In genomic region chr5:135944967-135945560, GRCh38 we compare ENCODE assay signal across 10 cellular contexts. TPM values are rescaled to one million over a fixed set of nuclear protein-coding genes. Genes with fewer than 3 reads are reported as not detected.
DNase-seq lines count a peak whose midpoint lies in the region; ATAC-seq, FAIRE-seq and TF ChIP-seq lines count a peak whose summit lies in the region.
"Had no signal": no experiment of that assay in that cellular context is flagged by ENCODE, and none has a peak within 500 bp of the region (broad histone marks: within the 10 kb centered on the region; RNA-seq: fewer than 3 reads in every experiment).

No MANE protein-coding gene starts in this region.

- TF ChIP-seq CTCF in PC-3 (conservative IDR thresholded peaks at IDR 0.05; ENCODE audit: low read depth, low read length), result peak; percentile 80
- peak; percentile 67 for TF ChIP-seq CTCF in cardiac fibroblast (IDR thresholded peaks at IDR 0.05; ENCODE audit: low read depth, low read length)
- TF ChIP-seq CTCF in keratinocyte (optimal IDR thresholded peaks at IDR 0.05 in 1 of 3, IDR thresholded peaks at IDR 0.05 in 1 of 3, conservative IDR thresholded peaks at IDR 0.05 in 1 of 3; ENCODE audit: extremely low read depth in 1 of 3, insufficient read depth in 2 of 3, low read length in 3 of 3), result peak; percentile 56 to 73 (median 66)
- TF ChIP-seq CTCF in thoracic aorta (IDR thresholded peaks at IDR 0.05), result peak; percentile 73

- DNase-seq in activated T-cell treated with anti-CD3 and anti-CD28 coated beads, Interleukin-2, amount 50 U/mL, for 72 hours, result peak; percentile 13 to 40
- no peak for DNase-seq in activated T-cell treated with anti-CD3 and anti-CD28 coated beads, Interleukin-2, amount 50 U/mL, for 1 hour
- peak; percentile 75 to 88 for DNase-seq in Kasumi-1 (lab: John Stamatoyannopoulos, UW)
- DNase-seq in PC-3, result peak; percentile 80
- DNase-seq in cardiac fibroblast (ENCODE audit: low read depth in 2 of 2), result peak; percentile 94
- peak; percentile 54 for DNase-seq in keratinocyte (ENCODE audit: low read depth, low spot score)
- DNase-seq in thoracic aorta (ENCODE audit: low spot score), result peak; percentile 11

- H3K9me3 ChIP-seq in PC-3 (ENCODE audit: low read length) (no peaks in the 10 kb centered on the region), keratinocyte (ENCODE audit: control insufficient read depth, low read depth, low read length) (no peaks in the 10 kb centered on the region), thoracic aorta (no peaks in the 10 kb centered on the region)

- H3K9me1 ChIP-seq in keratinocyte (ENCODE audit: control insufficient read depth, extremely low read depth, insufficient read depth, low read length), result no peaks in the 10 kb centered on the region

- H3K9ac ChIP-seq in PC-3 (ENCODE audit: low read length), result no peak overlapping the region
- H3K9ac ChIP-seq in keratinocyte (ENCODE audit: control insufficient read depth, extremely low read depth, insufficient read depth, low read length), result no peak overlapping the region

- intact Hi-C loops in PC-3 (cut with micrococcal nuclease), result loop anchor here (1.0 to 2.0 kb wide), 4 partner anchors 117 to 268 kb away; no protein-coding TSS in a partner anchor

- no peak for ATAC-seq in activated T-cell treated with anti-CD3 and anti-CD28 coated beads, Interleukin-2, amount 50 U/mL, for 72 hours (replicated peaks in 1 of 2)
- peak; percentile 46 for ATAC-seq in PC-3
- peak; percentile 65 for ATAC-seq in thoracic aorta (ENCODE audit: insufficient number of reproducible peaks, low FRiP score, low read depth)
- no peak for ATAC-seq in HG02852 (IDR thresholded peaks at IDR 0.05; ENCODE audit: unreplicated experiment)
- ATAC-seq: stimulated activated effector memory CD8-positive, alpha-beta T cell treated with anti-CD3 and anti-CD28 coated beads, Interleukin-12 subunit alpha, Interleukin-12 subunit beta, amount 100 ng/mL, for 72 hours had no signal

- BruUV-seq in PC-3 (replicated peaks; lab: Mats Ljungman, UMichigan), result no TSS peak

- no peaks in the 10 kb centered on the region for H3K36me3 Mint-ChIP-seq in activated T-cell treated with anti-CD3 and anti-CD28 coated beads, Interleukin-2, amount 50 U/mL, for 72 hours (ENCODE audit: insufficient read depth in 2 of 2)
- H3K36me3 Mint-ChIP-seq: stimulated activated effector memory CD8-positive, alpha-beta T cell treated with anti-CD3 and anti-CD28 coated beads, Interleukin-12 subunit alpha, Interleukin-12 subunit beta, amount 100 ng/mL, for 72 hours had no signal

- no peaks in the 10 kb centered on the region for H3K9me3 Mint-ChIP-seq in activated T-cell treated with anti-CD3 and anti-CD28 coated beads, Interleukin-2, amount 50 U/mL, for 72 hours
- H3K9me3 Mint-ChIP-seq: stimulated activated effector memory CD8-positive, alpha-beta T cell treated with anti-CD3 and anti-CD28 coated beads, Interleukin-12 subunit alpha, Interleukin-12 subunit beta, amount 100 ng/mL, for 72 hours had no signal

- H3K4me3 Mint-ChIP-seq in activated T-cell treated with anti-CD3 and anti-CD28 coated beads, Interleukin-2, amount 50 U/mL, for 72 hours, result no peak overlapping the region
- H3K4me3 Mint-ChIP-seq: stimulated activated effector memory CD8-positive, alpha-beta T cell treated with anti-CD3 and anti-CD28 coated beads, Interleukin-12 subunit alpha, Interleukin-12 subunit beta, amount 100 ng/mL, for 72 hours had no signal

- H3K27ac Mint-ChIP-seq in activated T-cell treated with anti-CD3 and anti-CD28 coated beads, Interleukin-2, amount 50 U/mL, for 72 hours, result no peak overlapping the region
- H3K27ac Mint-ChIP-seq: stimulated activated effector memory CD8-positive, alpha-beta T cell treated with anti-CD3 and anti-CD28 coated beads, Interleukin-12 subunit alpha, Interleukin-12 subunit beta, amount 100 ng/mL, for 72 hours had no signal

- POLR2A ChIA-PET in PC-3 (lab: Charles Lee; ENCODE audit: unreplicated experiment), result no interaction called here

- no peaks in the 10 kb centered on the region for H3K9me2 ChIP-seq in PC-3 (replicated peaks; ENCODE audit: low read length)

- no peaks in the 10 kb centered on the region for H3K79me2 ChIP-seq in PC-3 (ENCODE audit: low read length)
- H3K79me2 ChIP-seq in keratinocyte (ENCODE audit: control insufficient read depth, insufficient read depth, low read length), result no peaks in the 10 kb centered on the region

- H3K4me2 ChIP-seq in PC-3 (ENCODE audit: low read length) (no peak overlapping the region), keratinocyte (ENCODE audit: control insufficient read depth, extremely low read depth, insufficient read depth, low read depth, low read length) (no peak overlapping the region)

- no peaks in the 10 kb centered on the region for H3K4me1 ChIP-seq in PC-3 (ENCODE audit: insufficient read depth, low read length)
- H3K4me1 ChIP-seq in keratinocyte (ENCODE audit: control insufficient read depth, extremely low read depth, insufficient read depth, low read length), result no peaks in the 10 kb centered on the region
- H3K4me1 ChIP-seq in thoracic aorta (ENCODE audit: control insufficient read depth in 1 of 2, low read depth in 2 of 2), result no peaks in the 10 kb centered on the region

- H2AFZ ChIP-seq in PC-3 (ENCODE audit: low read length) (no peak overlapping the region), keratinocyte (ENCODE audit: control insufficient read depth, low read length) (no peak overlapping the region)

- no peaks in the 10 kb centered on the region for H3K4me1 Mint-ChIP-seq in activated T-cell treated with anti-CD3 and anti-CD28 coated beads, Interleukin-2, amount 50 U/mL, for 72 hours (ENCODE audit: low read depth)
- H3K4me1 Mint-ChIP-seq: stimulated activated effector memory CD8-positive, alpha-beta T cell treated with anti-CD3 and anti-CD28 coated beads, Interleukin-12 subunit alpha, Interleukin-12 subunit beta, amount 100 ng/mL, for 72 hours had no signal

- H3F3A ChIP-seq in PC-3 (ENCODE audit: low read length, unreplicated experiment), result no peaks in the 10 kb centered on the region

- H3K4me3 ChIP-seq in PC-3 (ENCODE audit: low read length), result no peak overlapping the region
- H3K4me3 ChIP-seq in cardiac fibroblast (replicated peaks in 1 of 2; ENCODE audit: low read depth in 2 of 2, low read length in 2 of 2), result no peak overlapping the region
- no peak overlapping the region for H3K4me3 ChIP-seq in keratinocyte (ENCODE audit: control insufficient read depth in 2 of 3, extremely low read depth in 1 of 3, insufficient read depth in 2 of 3, low read depth in 1 of 3, low read length in 3 of 3)
- no peak overlapping the region for H3K4me3 ChIP-seq in thoracic aorta

- peak; percentile 88 for FAIRE-seq in keratinocyte (lab: Jason Lieb, UNC)

- peaks cover 11% of the 10 kb centered on the region for H3K27me3 Mint-ChIP-seq in activated T-cell treated with anti-CD3 and anti-CD28 coated beads, Interleukin-2, amount 50 U/mL, for 72 hours (ENCODE audit: low read depth)

- CTCF ChIA-PET in PC-3 (lab: Charles Lee), result interaction anchor here (0.6 kb wide), 1 partner anchor 119 kb away, joined by 3 read pairs; no protein-coding TSS in a partner anchor

- no peaks in the 10 kb centered on the region for H3K36me3 ChIP-seq in PC-3 (ENCODE audit: low read depth, low read length)
- no peaks in the 10 kb centered on the region for H3K36me3 ChIP-seq in keratinocyte (ENCODE audit: control insufficient read depth in 2 of 2, extremely low read depth in 1 of 2, insufficient read depth in 2 of 2, low read length in 2 of 2)
- H3K36me3 ChIP-seq in thoracic aorta, result no peaks in the 10 kb centered on the region

- H3K27ac ChIP-seq in PC-3 (ENCODE audit: low read length), result no peak overlapping the region
- H3K27ac ChIP-seq in keratinocyte (ENCODE audit: control insufficient read depth, insufficient read depth, low read length), result no peak overlapping the region
- H3K27ac ChIP-seq in thoracic aorta, result no peak overlapping the region

- dilution Hi-C loops in keratinocyte (cut with MboI; ENCODE audit: extremely low pct_ligation_motif_present, low sequenced_read_pairs), result no loop called here

- no peaks in the 10 kb centered on the region for H4K20me1 ChIP-seq in PC-3 (ENCODE audit: low read length)
- H4K20me1 ChIP-seq in keratinocyte (ENCODE audit: control insufficient read depth, extremely low read depth, insufficient read depth, low read length), result no peaks in the 10 kb centered on the region

- no peaks in the 10 kb centered on the region for H3K27me3 ChIP-seq in PC-3 (ENCODE audit: low read length)
- H3K27me3 ChIP-seq in keratinocyte (ENCODE audit: control insufficient read depth, extremely low read depth, insufficient read depth, low read length), result no peaks in the 10 kb centered on the region
- no peaks in the 10 kb centered on the region for H3K27me3 ChIP-seq in thoracic aorta (replicated peaks; ENCODE audit: insufficient read depth)

RNA-seq across cellular contexts. Expression of gene LECT2, which starts 9.7 kb away (rescaled TPM):
- total RNA-seq in activated T-cell treated with anti-CD3 and anti-CD28 coated beads, Interleukin-2, amount 50 U/mL, for 72 hours, result not detected
- total RNA-seq in PC-3 (2014; rRNA removed), result not detected in 2 replicates
- 0.08 TPM in 1 of 3 replicates, not detected in the others for polyA plus RNA-seq in keratinocyte
- not detected for polyA plus RNA-seq in keratinocyte (2011; ENCODE audit: low read depth)
- polyA plus RNA-seq in keratinocyte (2011; cell fraction: cytosol; rRNA removed), result not detected in 2 replicates
- polyA plus RNA-seq in keratinocyte (2011; cell fraction: nucleus; rRNA removed), result not detected in 2 replicates
- not detected in 2 replicates for polyA plus RNA-seq in keratinocyte (2012; ENCODE audit: low replicate concordance)
- polyA minus RNA-seq in keratinocyte, result not detected in 3 replicates
- polyA minus RNA-seq in keratinocyte (2011; cell fraction: cytosol; rRNA and poly(A)+ RNA removed), result not detected
- not detected in 2 replicates for polyA minus RNA-seq in keratinocyte (2011; cell fraction: nucleus; rRNA and poly(A)+ RNA removed)
- not detected for total RNA-seq in thoracic aorta
- polyA plus RNA-seq: adipose tissue had no signal

RNA-seq across cellular contexts. Expression of gene IL9, which starts 49.4 kb away (rescaled TPM):
- 10 to 100 TPM in 1 of 2 donors, 1 to 10 TPM in 1; 2.6 to 22.7 TPM for total RNA-seq in activated T-cell treated with anti-CD3 and anti-CD28 coated beads, Interleukin-2, amount 50 U/mL, for 72 hours
- not detected in 2 replicates for total RNA-seq in PC-3 (2014; rRNA removed)
- polyA plus RNA-seq in keratinocyte, result not detected in 3 replicates
- not detected for polyA plus RNA-seq in keratinocyte (2011; ENCODE audit: low read depth)
- polyA plus RNA-seq in keratinocyte (2011; cell fraction: cytosol; rRNA removed), result not detected in 2 replicates
- polyA plus RNA-seq in keratinocyte (2011; cell fraction: nucleus; rRNA removed), result not detected in 2 replicates
- not detected in 2 replicates for polyA plus RNA-seq in keratinocyte (2012; ENCODE audit: low replicate concordance)
- not detected in 3 replicates for polyA minus RNA-seq in keratinocyte
- not detected for polyA minus RNA-seq in keratinocyte (2011; cell fraction: cytosol; rRNA and poly(A)+ RNA removed)
- polyA minus RNA-seq in keratinocyte (2011; cell fraction: nucleus; rRNA and poly(A)+ RNA removed), result not detected in 2 replicates
- not detected for total RNA-seq in thoracic aorta
- polyA plus RNA-seq: adipose tissue had no signal

Comparison
In these comparisons a context has a peak if more than half of its experiments do, and no peak if none do; other contexts are left out.
1. ATAC-seq: peak in PC-3 (single experiment) and thoracic aorta (single experiment); none in activated T-cell treated with anti-CD3 and anti-CD28 coated beads, Interleukin-2, amount 50 U/mL, for 72 hours (0 of 2) and HG02852 (single experiment).
2. Peak in every context shown above with its lines, with median percentiles within 50 percentile points of each other: CTCF ChIP-seq.